In genomic region chr1:229085291-229085690, GRCh38 we compare ENCODE assay signal across 12 cellular contexts.
DNase-seq lines count a peak whose midpoint lies in the region; ATAC-seq, FAIRE-seq and TF ChIP-seq lines count a peak whose summit lies in the region.
"Had no signal": no experiment of that assay in that cellular context is flagged by ENCODE, and none has a peak within 500 bp of the region (broad histone marks: within the 10 kb centered on the region; RNA-seq: fewer than 3 reads in every experiment).

No MANE protein-coding gene starts in this region.

- 55 to 86% methylated on average over 1 of the region's 1 CpG for WGBS in gastroesophageal sphincter (ENCODE audit: low coverage in 1 of 2), 2 donors
- WGBS in transverse colon (ENCODE audit: low coverage in 1 of 2), 2 donors = 50 to 92% methylated on average over 1 of the region's 1 CpG
- 79 to 91% (median 79%) methylated on average over 1 of the region's 1 CpG for WGBS in small intestine, 3 donors

- H3K4me3 ChIP-seq in right atrium auricular region = no peak overlapping the region
- no peak overlapping the region for H3K4me3 ChIP-seq in gastroesophageal sphincter
- peak overlapping the region; percentile 15 for H3K4me3 ChIP-seq in thoracic aorta
- no peak overlapping the region for H3K4me3 ChIP-seq in transverse colon
- H3K4me3 ChIP-seq in small intestine (ENCODE audit: low read depth in 1 of 2, low read length in 2 of 2) = no peak overlapping the region

- TF ChIP-seq CTCF in right atrium auricular region (IDR thresholded peaks at IDR 0.05) = no peak
- no peak for TF ChIP-seq CTCF in gastroesophageal sphincter (IDR thresholded peaks at IDR 0.05)
- TF ChIP-seq CTCF in thoracic aorta (IDR thresholded peaks at IDR 0.05) = no peak
- TF ChIP-seq CTCF in transverse colon (IDR thresholded peaks at IDR 0.05) = no peak

- H3K9me3 ChIP-seq in right atrium auricular region (peaks cover 0 to 22% of the 10 kb centered on the region in 2 donors), gastroesophageal sphincter (peaks cover 0 to 20% (median 0%) of the 10 kb centered on the region in 3 donors), thoracic aorta (peaks cover 8% of the 10 kb centered on the region), transverse colon (peaks cover 13 to 23% of the 10 kb centered on the region in 2 donors), small intestine (ENCODE audit: control insufficient read depth, low read depth) (no peaks in the 10 kb centered on the region)

- ATAC-seq in left cardiac atrium (no peak), gastroesophageal sphincter (peak; percentile 30), thoracic aorta (ENCODE audit: insufficient number of reproducible peaks, low FRiP score, low read depth) (peak; percentile 74)
- ATAC-seq: HCT116 had no signal

- TF ChIP-seq EP300 in gastroesophageal sphincter (IDR thresholded peaks at IDR 0.05) = no peak
- no peak for TF ChIP-seq EP300 in transverse colon (IDR thresholded peaks at IDR 0.05; ENCODE audit: low read depth)

- no peak for FAIRE-seq in small intestine (lab: Jason Lieb, UNC)

- peak overlapping the region in 1 of 2 donors; percentile 6 for H3K27ac ChIP-seq in right atrium auricular region
- H3K27ac ChIP-seq in gastroesophageal sphincter = peak overlapping the region in 3 of 4 donors; percentile 11 to 69 (median 47)
- peak overlapping the region; percentile 89 to 90 for H3K27ac ChIP-seq in thoracic aorta
- H3K27ac ChIP-seq in transverse colon = no peak overlapping the region
- H3K27ac ChIP-seq in small intestine (ENCODE audit: low read depth in 1 of 2, low read length in 1 of 2) = no peak overlapping the region
- H3K27ac ChIP-seq: 22Rv1 had no signal

- H3K4me1 ChIP-seq in right atrium auricular region = peaks cover 0 to 11% of the 10 kb centered on the region in 2 donors
- H3K4me1 ChIP-seq in gastroesophageal sphincter = peaks cover 5 to 33% (median 20%) of the 10 kb centered on the region in 3 donors
- H3K4me1 ChIP-seq in thoracic aorta (ENCODE audit: control insufficient read depth in 1 of 2, low read depth in 2 of 2) = peaks cover 21 to 60% of the 10 kb centered on the region in 2 donors
- no peaks in the 10 kb centered on the region for H3K4me1 ChIP-seq in transverse colon
- no peaks in the 10 kb centered on the region for H3K4me1 ChIP-seq in small intestine (ENCODE audit: control insufficient read depth in 2 of 2, insufficient read depth in 1 of 2, low read depth in 1 of 2, low read length in 1 of 2)
- H3K4me1 ChIP-seq: Caco-2 had no signal

- intact Hi-C loops in left cardiac atrium (cut with DNase I) = no loop called here
- intact Hi-C loops in transverse colon (cut with DNase I; ENCODE audit: low total_unique reads) = no loop called here

- H3K27me3 ChIP-seq in right atrium auricular region (no peaks in the 10 kb centered on the region), gastroesophageal sphincter (no peaks in the 10 kb centered on the region), thoracic aorta (replicated peaks; ENCODE audit: insufficient read depth) (no peaks in the 10 kb centered on the region), transverse colon (no peaks in the 10 kb centered on the region), small intestine (ENCODE audit: control insufficient read depth in 2 of 2, insufficient read depth in 2 of 2, low read length in 2 of 2) (no peaks in the 10 kb centered on the region)

- in situ Hi-C loops in transverse colon (cut with MboI; ENCODE audit: low pct_ligation_motif_present in 1 of 4, low pct_unique_long_range_greater_than_20kb in 1 of 4, low sequenced_read_pairs in 3 of 4) = no loop called here

- H3K36me3 ChIP-seq in right atrium auricular region = no peaks in the 10 kb centered on the region
- H3K36me3 ChIP-seq in gastroesophageal sphincter = no peaks in the 10 kb centered on the region
- H3K36me3 ChIP-seq in thoracic aorta = no peaks in the 10 kb centered on the region
- H3K36me3 ChIP-seq in transverse colon = no peaks in the 10 kb centered on the region
- no peaks in the 10 kb centered on the region for H3K36me3 ChIP-seq in small intestine (ENCODE audit: control insufficient read depth in 2 of 2, insufficient read depth in 2 of 2, low read length in 2 of 2)

- TF ChIP-seq POLR2A in gastroesophageal sphincter (IDR thresholded peaks at IDR 0.05) (no peak), transverse colon (IDR thresholded peaks at IDR 0.05) (no peak)

- DNase-seq in right atrium auricular region (ENCODE audit: low spot score) (peak; percentile 26), left cardiac atrium (no peak), thoracic aorta (ENCODE audit: low spot score) (no peak), transverse colon (no peak), GM19238 (ENCODE audit: insufficient read length, low spot score) (no peak), DMS153 treated with DMSO at 0.1 percent for 48 hours (lab: John Stamatoyannopoulos, UW; ENCODE audit: unreplicated experiment) (no peak), small intestine (no peak)
- DNase-seq: Caco-2; CD8-positive, alpha-beta memory T cell had no signal

Comparison
In these comparisons a context has a peak if more than half of its experiments do, and no peak if none do; other contexts are left out.
1. H3K27ac ChIP-seq: peak in gastroesophageal sphincter (3 of 4) and thoracic aorta (2 of 2); none in transverse colon (0 of 4) and small intestine (0 of 2).
2. ATAC-seq: peak in gastroesophageal sphincter (single experiment) and thoracic aorta (single experiment); none in left cardiac atrium (0 of 2).